In genomic region chr10:43197834-43198681, GRCh38 we compare ENCODE assay signal across 8 cellular contexts. TPM values are rescaled to one million over a fixed set of nuclear protein-coding genes. Genes with fewer than 3 reads are reported as not detected.
A peak's percentile ranks its signal among the peaks of the same experiment; 100 is the strongest.
DNase-seq lines count a peak whose midpoint lies in the region; ATAC-seq and TF ChIP-seq lines count a peak whose summit lies in the region.

No MANE protein-coding gene starts in this region.

- H3K4me3 ChIP-seq in spleen = no peak overlapping the region

- no peaks in the 10 kb centered on the region for H3K9me3 ChIP-seq in spleen

- no peak for TF ChIP-seq POLR2A in spleen (IDR thresholded peaks at IDR 0.05)

- no peak overlapping the region for H3K4me3 Mint-ChIP-seq in activated T-cell treated with anti-CD3 and anti-CD28 coated beads, Interleukin-2, amount 50 U/mL, for 24 hours
- no peak overlapping the region for H3K4me3 Mint-ChIP-seq in endothelial cell (ENCODE audit: unreplicated experiment)

- H3K27ac ChIP-seq in spleen = no peak overlapping the region

- intact Hi-C loops in spleen (cut with DNase I; ENCODE audit: low total_unique reads) = no loop called here

- H3K36me3 Mint-ChIP-seq in activated T-cell treated with anti-CD3 and anti-CD28 coated beads, Interleukin-2, amount 50 U/mL, for 24 hours (ENCODE audit: low read depth) = no peaks in the 10 kb centered on the region
- H3K36me3 Mint-ChIP-seq in endothelial cell (ENCODE audit: low read depth, unreplicated experiment) = peaks cover 4% of the 10 kb centered on the region

- no peaks in the 10 kb centered on the region for H3K9me3 Mint-ChIP-seq in activated T-cell treated with anti-CD3 and anti-CD28 coated beads, Interleukin-2, amount 50 U/mL, for 24 hours
- H3K9me3 Mint-ChIP-seq in endothelial cell (ENCODE audit: unreplicated experiment) = no peaks in the 10 kb centered on the region

- WGBS in spleen, 5 donors = 61 to 84% (median 78%) methylated on average over 11 to 15 of the region's 15 CpGs

- peak overlapping the region; percentile 57 for H3K27ac Mint-ChIP-seq in activated T-cell treated with anti-CD3 and anti-CD28 coated beads, Interleukin-2, amount 50 U/mL, for 24 hours
- no peak overlapping the region for H3K27ac Mint-ChIP-seq in endothelial cell (ENCODE audit: unreplicated experiment)

- ATAC-seq in GM19452 (IDR thresholded peaks at IDR 0.05; ENCODE audit: unreplicated experiment) = no peak
- ATAC-seq in HG02798 (IDR thresholded peaks at IDR 0.05; ENCODE audit: poor library complexity, unreplicated experiment) = no peak

- H3K27me3 ChIP-seq in spleen (replicated peaks in 1 of 7) = no peaks in the 10 kb centered on the region

- no peaks in the 10 kb centered on the region for H3K27me3 Mint-ChIP-seq in activated T-cell treated with anti-CD3 and anti-CD28 coated beads, Interleukin-2, amount 50 U/mL, for 24 hours
- H3K27me3 Mint-ChIP-seq in endothelial cell (ENCODE audit: unreplicated experiment) = peaks cover 2% of the 10 kb centered on the region

- peaks cover 0 to 64% (median 0%) of the 10 kb centered on the region in 6 donors for H3K36me3 ChIP-seq in spleen

- TF ChIP-seq CTCF in endothelial cell (IDR thresholded peaks at IDR 0.05; ENCODE audit: unreplicated experiment) (peak; percentile 50), spleen (IDR thresholded peaks at IDR 0.05 in 8 of 11, conservative IDR thresholded peaks at IDR 0.05 in 3 of 11) (peak in 5 of 11 experiments; percentile 13 to 49 (median 42))

- DNase-seq in activated T-cell treated with anti-CD3 and anti-CD28 coated beads, Interleukin-2, amount 50 U/mL, for 24 hours = peak; percentile 35
- DNase-seq in activated T-cell treated with anti-CD3 and anti-CD28 coated beads for 4 hours (no peak), MV-4-11 (lab: John Stamatoyannopoulos, UW) (peak; percentile 18), endothelial cell (ENCODE audit: low spot score) (peak; percentile 60), spleen (peak; percentile 76), NCI-H2171 (lab: John Stamatoyannopoulos, UW) (no peak)

- peaks cover 0 to 23% (median 12%) of the 10 kb centered on the region in 6 donors for H3K4me1 ChIP-seq in spleen

- peaks cover 4% of the 10 kb centered on the region for H3K4me1 Mint-ChIP-seq in activated T-cell treated with anti-CD3 and anti-CD28 coated beads, Interleukin-2, amount 50 U/mL, for 24 hours (ENCODE audit: low read depth)
- H3K4me1 Mint-ChIP-seq in endothelial cell (ENCODE audit: unreplicated experiment) = peaks cover 3% of the 10 kb centered on the region

RNA-seq across cellular contexts. Expression of gene CSGALNACT2, which starts 59.8 kb away (rescaled TPM):
- total RNA-seq in endothelial cell (ENCODE audit: unreplicated experiment) (3.8 TPM), spleen (10 to 100 TPM; 29.8 to 77.1 (median 41.9) TPM)
- polyA plus RNA-seq in spleen = 10 to 100 TPM in 1 of 3 donors, 1 to 10 TPM in 2; 8.1 to 10.1 (median 8.5) TPM

Comparison
In these comparisons a context has a peak if more than half of its experiments do, and no peak if none do; other contexts are left out.
1. DNase-seq: peak in activated T-cell treated with anti-CD3 and anti-CD28 coated beads, Interleukin-2, amount 50 U/mL, for 24 hours (single experiment), MV-4-11 (single experiment), endothelial cell (single experiment) and spleen (single experiment); none in activated T-cell treated with anti-CD3 and anti-CD28 coated beads for 4 hours (single experiment) and NCI-H2171 (single experiment).